In genomic region chr16:21358261-21358795, GRCh38 we compare ENCODE assay signal across 8 cellular contexts.
DNase-seq lines count a peak whose midpoint lies in the region; ATAC-seq and TF ChIP-seq lines count a peak whose summit lies in the region.
"Not testable (repeated sequence)": the region's sequence is repeated elsewhere in the genome, so short reads cannot be mapped to it uniquely, and the experiment has no call there.

No MANE protein-coding gene starts in this region.

- not testable (repeated sequence) for H3K36me3 Mint-ChIP-seq in central memory CD8-positive, alpha-beta T cell (ENCODE audit: insufficient read depth)

- H3K4me3 ChIP-seq in GM12865 (ENCODE audit: low read depth, low read length) = not testable (repeated sequence)

- peak overlapping the region; percentile 62 for H3K27ac Mint-ChIP-seq in central memory CD8-positive, alpha-beta T cell (ENCODE audit: low read depth)

- not testable (repeated sequence) for H3K4me1 Mint-ChIP-seq in central memory CD8-positive, alpha-beta T cell

- TF ChIP-seq CTCF in GM12865 (IDR thresholded peaks at IDR 0.05; ENCODE audit: insufficient read depth, low read depth, low read length, missing control alignments) = not testable (repeated sequence)

- H3K9me3 Mint-ChIP-seq in central memory CD8-positive, alpha-beta T cell = not testable (repeated sequence)

- DNase-seq in GM12865 (ENCODE audit: low read depth) = peak; percentile 80
- DNase-seq in NAMALWA (ENCODE audit: low spot score) = peak; percentile 85
- not testable (repeated sequence) for DNase-seq in central memory CD8-positive, alpha-beta T cell (ENCODE audit: low spot score in 2 of 2)
- peak; percentile 18 for DNase-seq in pons (ENCODE audit: low spot score)

- peaks cover 32% of the 10 kb centered on the region for H3K27me3 Mint-ChIP-seq in central memory CD8-positive, alpha-beta T cell

- ATAC-seq in GM19023 (IDR thresholded peaks at IDR 0.05; ENCODE audit: unreplicated experiment) = peak; percentile 43
- peak; percentile 48 for ATAC-seq in GM21423 (IDR thresholded peaks at IDR 0.05; ENCODE audit: unreplicated experiment)
- peak; percentile 49 for ATAC-seq in HG02798 (IDR thresholded peaks at IDR 0.05; ENCODE audit: poor library complexity, unreplicated experiment)
- ATAC-seq in HG03196 (IDR thresholded peaks at IDR 0.05; ENCODE audit: unreplicated experiment) = peak; percentile 37
- ATAC-seq in central memory CD8-positive, alpha-beta T cell (replicated peaks; ENCODE audit: extremely low read depth, poor library complexity, severe bottlenecking) = peak; percentile 14

- not testable (repeated sequence) for H3K4me3 Mint-ChIP-seq in central memory CD8-positive, alpha-beta T cell
